11 cellular contexts compared by ENCODE assay signal in genomic region chr14:68935761-68936209, GRCh38. TPM values are rescaled to one million over a fixed set of nuclear protein-coding genes. Genes with fewer than 3 reads are reported as not detected.
DNase-seq lines count a peak whose midpoint lies in the region; ATAC-seq lines count a peak whose summit lies in the region.
"Had no signal": no experiment of that assay in that cellular context is flagged by ENCODE, and none has a peak within 500 bp of the region (broad histone marks: within the 10 kb centered on the region; RNA-seq: fewer than 3 reads in every experiment).

No MANE protein-coding gene starts in this region.

- no peaks in the 10 kb centered on the region for H3K9me2 ChIP-seq in GM23248 (ENCODE audit: insufficient read depth)

- no peak for DNase-seq in GM23248
- peak in 1 of 61 donors; percentile 27 for DNase-seq in caudate nucleus (lab: John Stamatoyannopoulos, UW)
- DNase-seq in kidney tubule cell (ENCODE audit: low spot score): peak; percentile 70
- no peak for DNase-seq in sciatic nerve (ENCODE audit: low spot score)
- no peak for DNase-seq in stimulated activated CD4-positive, alpha-beta T cell treated with anti-CD3 and anti-CD28 coated beads, Interleukin-15, amount 100 ng/mL, for 24 hours
- no peak for DNase-seq in NCI-H345 (lab: John Stamatoyannopoulos, UW)
- DNase-seq: activated CD4-positive, alpha-beta memory T cell treated with anti-CD3 and anti-CD28 coated beads, Interleukin-2, amount 10 ng/mL, durations not matched to agents 7 days and 5 days; GOT3; NCI-H1417 treated with DMSO at 0.1 percent for 48 hours had no signal

- no peaks in the 10 kb centered on the region for H3K9me3 ChIP-seq in GM23248 (ENCODE audit: low read depth)

- no peak overlapping the region for H3K9ac ChIP-seq in GM23248

- H3K27me3 ChIP-seq in GM23248 (replicated peaks; ENCODE audit: insufficient read depth): no peaks in the 10 kb centered on the region

- intact Hi-C loops in sciatic nerve (cut with DNase I): no loop called here

- WGBS in GM23248 (ENCODE audit: low coverage in 1 of 2, low lambda C conversion rate in 2 of 2, missing lambda C conversion rate in 2 of 2), 2 experiments: 89 to 94% methylated on average over 6 of the region's 6 CpGs

- H3K4me2 ChIP-seq in GM23248 (ENCODE audit: unreplicated experiment): no peak overlapping the region

- in situ Hi-C loops in GM23248 (cut with MboI): no loop called here

- peaks cover 58% of the 10 kb centered on the region for H3K4me1 ChIP-seq in GM23248 (ENCODE audit: insufficient read depth)

- peaks cover 2% of the 10 kb centered on the region; the same call in 1 of the 2 replicates for H3K36me3 ChIP-seq in GM23248 (ENCODE audit: low read depth)

- H3K79me2 ChIP-seq in GM23248 (ENCODE audit: insufficient read depth): peaks cover 97% of the 10 kb centered on the region

- no peak overlapping the region for H3K4me3 ChIP-seq in GM23248

- peaks cover 22% of the 10 kb centered on the region for H4K20me1 ChIP-seq in GM23248 (ENCODE audit: insufficient read depth)

- peak; percentile 29 for ATAC-seq in sciatic nerve
- no peak for ATAC-seq in GM18520 (IDR thresholded peaks at IDR 0.05; ENCODE audit: unreplicated experiment)
- no peak for ATAC-seq in GM19397 (IDR thresholded peaks at IDR 0.05; ENCODE audit: unreplicated experiment)

- peaks cover 79% of the 10 kb centered on the region for H3F3A ChIP-seq in GM23248 (ENCODE audit: insufficient read depth)

- peak overlapping the region; percentile 75 for H3K27ac ChIP-seq in GM23248
- peak overlapping the region; percentile 65 for H3K27ac ChIP-seq in caudate nucleus (ENCODE audit: low read depth, low read length)

- H2AFZ ChIP-seq in GM23248: no peak overlapping the region

RNA-seq across cellular contexts. Expression of gene ACTN1, which starts 43.3 kb away (rescaled TPM):
- 403 and 414 TPM in 2 replicates for total RNA-seq in GM23248 (2014; rRNA removed; shearing (Covaris generic))
- 593 and 597 TPM in 2 replicates for polyA plus RNA-seq in GM23248 (2016; fragmentation: Nextera tagmentation; extraction: Ambion mirVana)
- total RNA-seq in sciatic nerve: 216 TPM
